Comparison of ENCODE assay signal across 29 cellular contexts in the genomic region with DNA sequence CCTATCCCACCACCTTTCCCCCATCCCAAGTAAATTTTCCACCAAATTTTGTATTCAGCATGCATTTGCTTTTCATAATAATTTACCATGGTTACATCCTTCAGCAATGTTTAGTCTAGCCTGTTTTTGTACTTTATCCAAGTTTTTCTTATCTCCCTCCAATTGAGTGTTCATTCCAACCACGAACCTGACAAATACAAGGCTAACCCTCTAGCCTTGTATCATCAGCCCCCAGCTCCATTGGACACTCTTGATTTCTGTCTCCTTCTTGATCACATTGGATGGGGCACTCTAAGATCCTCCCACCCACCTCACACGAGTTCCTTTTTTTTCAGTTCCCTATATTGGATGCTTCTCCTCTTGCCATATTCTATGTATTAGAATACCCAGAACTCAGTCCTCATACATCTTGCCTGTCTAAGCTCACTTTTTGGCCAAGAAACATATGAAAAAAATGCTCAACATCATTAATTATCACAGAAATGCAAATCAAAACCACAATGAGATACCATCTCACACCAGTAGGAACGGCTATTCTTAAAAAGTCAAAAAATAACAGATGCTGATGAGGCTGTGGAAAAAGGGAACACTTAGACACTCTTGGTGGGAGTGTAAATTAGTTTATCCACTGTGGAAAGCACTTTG. TPM values are rescaled to one million over a fixed set of nuclear protein-coding genes. Genes with fewer than 3 reads are reported as not detected.
"Had no signal": no experiment of that assay in that cellular context is flagged by ENCODE, and none has a peak within 500 bp of the region (broad histone marks: within the 10 kb centered on the region; RNA-seq: fewer than 3 reads in every experiment).

No MANE protein-coding gene starts in this region.

- DNase-seq: activated CD4-positive, alpha-beta T cell treated with anti-CD3 and anti-CD28 coated beads, Interleukin-2, amount 10 ng/mL, durations not matched to agents 24 days and 14 days; activated CD4-positive, alpha-beta T cell treated with anti-CD3 and anti-CD28 coated beads, Interleukin-2, amount 50 U/mL, for 4 hours; activated CD8-positive, alpha-beta T cell treated with anti-CD3 and anti-CD28 coated beads for 36 hours; activated effector memory CD4-positive, alpha-beta T cell treated with anti-CD3 and anti-CD28 coated beads, Interleukin-2, amount 50 U/mL, for 16 hours; activated naive CD4-positive, alpha-beta T cell; activated naive CD4-positive, alpha-beta T cell treated with anti-CD3 and anti-CD28 coated beads, Interleukin-2, amount 50 U/mL, for 16 hours; activated naive CD8-positive, alpha-beta T cell treated with anti-CD3 and anti-CD28 coated beads for 36 hours; activated T-cell treated with anti-CD3 and anti-CD28 coated beads, Interleukin-2, amount 50 U/mL, for 1 hour; activated T-cell treated with anti-CD3 and anti-CD28 coated beads, Interleukin-2, amount 50 U/mL, for 72 hours; amniotic stem cell; aorta; colonic mucosa; NCI-H1105; NCI-H1417 treated with DMSO at 0.1 percent for 48 hours; NCI-H1930; NCI-H2081 treated with DMSO at 0.1 percent for 48 hours; NCI-H345; NCI-H524 treated with DMSO at 0.1 percent for 48 hours; PC-3; Peyer's patch; RPMI8226; SHP77 treated with DMSO at 0.1 percent for 48 hours; SK-N-SH; SW 1271; T-helper 1 cell; T-helper 2 cell; T1000 had no signal

RNA-seq across cellular contexts. Expression of gene SLC35F3, which starts 40.5 kb away (rescaled TPM):
- total RNA-seq: chondrocyte, SJSA1 had no signal
